ENCODE assay signal across 7 cellular contexts in the genomic region with DNA sequence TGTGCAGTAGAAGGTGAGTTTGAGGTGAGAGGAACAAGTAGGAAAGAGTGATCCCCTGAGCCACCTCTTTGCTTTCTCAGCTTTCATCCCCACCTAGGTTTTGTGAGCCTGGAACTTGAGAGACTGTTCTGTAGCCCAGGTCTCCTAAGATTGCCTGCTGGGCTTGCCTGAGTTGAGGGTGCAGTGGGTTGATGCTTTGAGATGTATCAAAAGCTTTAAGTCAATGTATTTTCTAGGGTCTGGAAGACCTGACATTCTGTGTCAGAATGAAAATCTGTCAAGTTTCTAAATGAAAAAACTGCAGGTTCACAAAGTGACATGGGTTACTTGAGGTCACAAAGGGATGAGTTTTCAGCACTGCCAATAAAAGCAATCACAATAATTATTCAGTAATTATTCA. TPM values are rescaled to one million over a fixed set of nuclear protein-coding genes. Genes with fewer than 3 reads are reported as not detected.
DNase-seq lines count a peak whose midpoint lies in the region; ATAC-seq, FAIRE-seq and TF ChIP-seq lines count a peak whose summit lies in the region.
"Not testable (repeated sequence)": the region's sequence is repeated elsewhere in the genome, so short reads cannot be mapped to it uniquely, and the experiment has no call there.

No MANE protein-coding gene starts in this region.

- H3K36me3 Mint-ChIP-seq in activated CD4-positive, alpha-beta T cell treated with anti-CD3 and anti-CD28 coated beads for 36 hours (ENCODE audit: low read depth); activated CD4-positive, alpha-beta memory T cell treated with anti-CD3 and anti-CD28 coated beads for 36 hours; activated CD8-positive, alpha-beta memory T cell treated with anti-CD3 and anti-CD28 coated beads, Interleukin-2, amount 10 ng/mL, durations not matched to agents 7 days and 5 days; activated naive CD4-positive, alpha-beta T cell treated with anti-CD3 and anti-CD28 coated beads for 36 hours (ENCODE audit: low read depth): not testable (repeated sequence)

- H3K27me3 ChIP-seq in GM12878 (replicated peaks in 1 of 2; ENCODE audit: control insufficient read depth in 2 of 2, insufficient read depth in 2 of 2, low read length in 1 of 2) = not testable (repeated sequence)

- not testable (repeated sequence) for H3K4me1 ChIP-seq in GM12878 (ENCODE audit: control insufficient read depth, insufficient read depth, low read length)

- H3K4me3 Mint-ChIP-seq in activated CD4-positive, alpha-beta T cell treated with anti-CD3 and anti-CD28 coated beads for 36 hours; activated CD4-positive, alpha-beta memory T cell treated with anti-CD3 and anti-CD28 coated beads for 36 hours; activated CD8-positive, alpha-beta memory T cell treated with anti-CD3 and anti-CD28 coated beads, Interleukin-2, amount 10 ng/mL, durations not matched to agents 7 days and 5 days; activated naive CD4-positive, alpha-beta T cell treated with anti-CD3 and anti-CD28 coated beads for 36 hours: not testable (repeated sequence)

- H4K20me1 ChIP-seq in GM12878 (ENCODE audit: control insufficient read depth, insufficient read depth) = not testable (repeated sequence)

- TF ChIP-seq CTCF in GM12865 (IDR thresholded peaks at IDR 0.05; ENCODE audit: insufficient read depth, low read depth, low read length, missing control alignments); GM12878 (IDR thresholded peaks at IDR 0.05 in 2 of 3, conservative IDR thresholded peaks at IDR 0.05 in 1 of 3; ENCODE audit: control insufficient read depth in 2 of 3, extremely low read depth in 1 of 3, insufficient read depth in 1 of 3, low read depth in 3 of 3, low read length in 3 of 3): not testable (repeated sequence)

- peaks cover 17% of the 10 kb centered on the region for H3K4me1 Mint-ChIP-seq in activated CD4-positive, alpha-beta T cell treated with anti-CD3 and anti-CD28 coated beads for 36 hours
- peaks cover 22% of the 10 kb centered on the region for H3K4me1 Mint-ChIP-seq in activated CD4-positive, alpha-beta memory T cell treated with anti-CD3 and anti-CD28 coated beads for 36 hours (ENCODE audit: low read depth)
- peaks cover 31% of the 10 kb centered on the region for H3K4me1 Mint-ChIP-seq in activated CD8-positive, alpha-beta memory T cell treated with anti-CD3 and anti-CD28 coated beads, Interleukin-2, amount 10 ng/mL, durations not matched to agents 7 days and 5 days
- H3K4me1 Mint-ChIP-seq in activated naive CD4-positive, alpha-beta T cell treated with anti-CD3 and anti-CD28 coated beads for 36 hours (ENCODE audit: low read depth) = peaks cover 15% of the 10 kb centered on the region

- TF ChIP-seq POLR2A in GM12878 (IDR thresholded peaks at IDR 0.05; ENCODE audit: low read depth, low read length) = not testable (repeated sequence)

- H3K9me3 Mint-ChIP-seq in activated CD4-positive, alpha-beta T cell treated with anti-CD3 and anti-CD28 coated beads for 36 hours (ENCODE audit: low read depth); activated CD4-positive, alpha-beta memory T cell treated with anti-CD3 and anti-CD28 coated beads for 36 hours; activated CD8-positive, alpha-beta memory T cell treated with anti-CD3 and anti-CD28 coated beads, Interleukin-2, amount 10 ng/mL, durations not matched to agents 7 days and 5 days (ENCODE audit: low read depth); activated naive CD4-positive, alpha-beta T cell treated with anti-CD3 and anti-CD28 coated beads for 36 hours: not testable (repeated sequence)

- H3K9me3 ChIP-seq in GM12878 (replicated peaks; ENCODE audit: control insufficient read depth, insufficient read depth, low read length) = not testable (repeated sequence)

- H3K4me2 ChIP-seq in GM12878 (ENCODE audit: control insufficient read depth, insufficient read depth) = not testable (repeated sequence)

- peak; percentile 38 for DNase-seq in GM12865 (ENCODE audit: low read depth)
- DNase-seq in activated CD4-positive, alpha-beta T cell treated with anti-CD3 and anti-CD28 coated beads for 36 hours = peak; percentile 11
- DNase-seq in activated CD4-positive, alpha-beta memory T cell treated with anti-CD3 and anti-CD28 coated beads for 36 hours = peak; percentile 23
- DNase-seq in activated CD8-positive, alpha-beta memory T cell treated with anti-CD3 and anti-CD28 coated beads, Interleukin-2, amount 10 ng/mL, durations not matched to agents 7 days and 5 days = peak; percentile 42
- DNase-seq in activated T-cell treated with anti-CD3 and anti-CD28 coated beads, Interleukin-2, amount 50 U/mL, for 48 hours = peak; percentile 21 to 26
- DNase-seq in activated naive CD4-positive, alpha-beta T cell treated with anti-CD3 and anti-CD28 coated beads for 36 hours = peak; percentile 5
- not testable (repeated sequence) for DNase-seq in GM12878 (ENCODE audit: low read depth, low spot score)

- H3K27ac ChIP-seq in GM12878 (ENCODE audit: control insufficient read depth, insufficient read depth) = not testable (repeated sequence)

- ATAC-seq in activated CD4-positive, alpha-beta T cell treated with anti-CD3 and anti-CD28 coated beads for 36 hours = peak; percentile 58
- ATAC-seq in activated CD8-positive, alpha-beta memory T cell treated with anti-CD3 and anti-CD28 coated beads, Interleukin-2, amount 10 ng/mL, durations not matched to agents 7 days and 5 days; GM12878: not testable (repeated sequence)

- in situ Hi-C loops in GM12878 (cut with MboI) = not testable (repeated sequence)

- CTCF ChIA-PET in activated CD4-positive, alpha-beta T cell treated with anti-CD3 and anti-CD28 coated beads for 36 hours (lab: Charles Lee) = interaction anchor here (0.7 kb wide), 1 partner anchor 129 kb away, joined by 3 read pairs; no protein-coding TSS in a partner anchor
- CTCF ChIA-PET in activated CD4-positive, alpha-beta memory T cell treated with anti-CD3 and anti-CD28 coated beads for 36 hours (lab: Charles Lee); activated CD8-positive, alpha-beta memory T cell treated with anti-CD3 and anti-CD28 coated beads, Interleukin-2, amount 10 ng/mL, durations not matched to agents 7 days and 5 days (lab: Charles Lee): not testable (repeated sequence)
- CTCF ChIA-PET in activated naive CD4-positive, alpha-beta T cell treated with anti-CD3 and anti-CD28 coated beads for 36 hours (lab: Charles Lee) = interaction anchor here (0.6 to 1.6 kb wide), 2 partner anchors 9 to 128 kb away, joined by 3 to 4 read pairs; no protein-coding TSS in a partner anchor
- CTCF ChIA-PET in GM12878 (lab: Yijun Ruan, JAX) = interaction anchor here (0.9 to 1.0 kb wide), 2 partner anchors 99 to 130 kb away, joined by 3 read pairs; no protein-coding TSS in a partner anchor

- intact Hi-C loops in activated CD4-positive, alpha-beta T cell treated with anti-CD3 and anti-CD28 coated beads for 36 hours (cut with DNase I, micrococcal nuclease); activated CD4-positive, alpha-beta memory T cell treated with anti-CD3 and anti-CD28 coated beads for 36 hours (cut with micrococcal nuclease): not testable (repeated sequence)
- intact Hi-C loops in activated naive CD4-positive, alpha-beta T cell treated with anti-CD3 and anti-CD28 coated beads for 36 hours (cut with micrococcal nuclease) = loop anchor here (10.0 kb wide), 1 partner anchor 132 kb away; no protein-coding TSS in a partner anchor
- intact Hi-C loops in GM12878 (cut with micrococcal nuclease; ENCODE audit: unreplicated experiment) = loop anchor here (5.0 kb wide), 1 partner anchor 130 kb away; no protein-coding TSS in a partner anchor

- not testable (repeated sequence) for FAIRE-seq in GM12878 (lab: Jason Lieb, UNC)

- not testable (repeated sequence) for TF ChIP-seq RAD21 in GM12878 (IDR thresholded peaks at IDR 0.05; ENCODE audit: insufficient read depth, low read depth, low read length)

- H3K79me2 ChIP-seq in GM12878 (ENCODE audit: control insufficient read depth, insufficient read depth, low read length) = not testable (repeated sequence)

- not testable (repeated sequence) for H3K4me3 ChIP-seq in GM12865 (ENCODE audit: low read depth, low read length); GM12878

- TF ChIP-seq EP300 in GM12878 (IDR thresholded peaks at IDR 0.05; ENCODE audit: borderline replicate concordance in 1 of 2, control insufficient read depth in 1 of 2, low read depth in 2 of 2, low read length in 2 of 2) = not testable (repeated sequence)

- H3K27me3 Mint-ChIP-seq in activated CD4-positive, alpha-beta T cell treated with anti-CD3 and anti-CD28 coated beads for 36 hours; activated CD4-positive, alpha-beta memory T cell treated with anti-CD3 and anti-CD28 coated beads for 36 hours; activated CD8-positive, alpha-beta memory T cell treated with anti-CD3 and anti-CD28 coated beads, Interleukin-2, amount 10 ng/mL, durations not matched to agents 7 days and 5 days; activated naive CD4-positive, alpha-beta T cell treated with anti-CD3 and anti-CD28 coated beads for 36 hours (ENCODE audit: low read depth): not testable (repeated sequence)

- H3K27ac Mint-ChIP-seq in activated CD4-positive, alpha-beta T cell treated with anti-CD3 and anti-CD28 coated beads for 36 hours; activated CD4-positive, alpha-beta memory T cell treated with anti-CD3 and anti-CD28 coated beads for 36 hours; activated CD8-positive, alpha-beta memory T cell treated with anti-CD3 and anti-CD28 coated beads, Interleukin-2, amount 10 ng/mL, durations not matched to agents 7 days and 5 days; activated naive CD4-positive, alpha-beta T cell treated with anti-CD3 and anti-CD28 coated beads for 36 hours: not testable (repeated sequence)

- not testable (repeated sequence) for H3K9ac ChIP-seq in GM12878 (ENCODE audit: control insufficient read depth, insufficient read depth, low read length)

- SMC1A ChIA-PET in GM12878 (lab: Charles Lee; ENCODE audit: uncharacterized antibody, unreplicated experiment) = not testable (repeated sequence)

- BruUV-seq in GM12878 (replicated peaks; lab: Mats Ljungman, UMichigan) = not testable (repeated sequence)

- RAD21 ChIA-PET in GM12878 (lab: Charles Lee; ENCODE audit: unreplicated experiment) = interaction anchor here (2.0 kb wide), 1 partner anchor 128 kb away, joined by 6 read pairs; no protein-coding TSS in a partner anchor

- not testable (repeated sequence) for H3K36me3 ChIP-seq in GM12878 (ENCODE audit: control insufficient read depth in 2 of 2, insufficient read depth in 2 of 2, low read length in 1 of 2)

- not testable (repeated sequence) for H2AFZ ChIP-seq in GM12878 (ENCODE audit: control insufficient read depth, low read depth, low read length)

- POLR2A ChIA-PET in activated CD4-positive, alpha-beta T cell treated with anti-CD3 and anti-CD28 coated beads for 36 hours (lab: Charles Lee); activated CD4-positive, alpha-beta memory T cell treated with anti-CD3 and anti-CD28 coated beads for 36 hours (lab: Charles Lee); GM12878 (lab: Charles Lee): not testable (repeated sequence)

RNA-seq across cellular contexts. Expression of gene GPR89A, which starts 15.5 kb away (rescaled TPM):
- total RNA-seq in activated CD4-positive, alpha-beta T cell treated with anti-CD3 and anti-CD28 coated beads for 36 hours = 10 to 100 TPM; 17.3 to 21.0 TPM
- 10 to 100 TPM; 22.7 to 24.9 TPM for total RNA-seq in activated CD4-positive, alpha-beta memory T cell treated with anti-CD3 and anti-CD28 coated beads for 36 hours
- total RNA-seq in activated CD8-positive, alpha-beta memory T cell treated with anti-CD3 and anti-CD28 coated beads, Interleukin-2, amount 10 ng/mL, durations not matched to agents 7 days and 5 days = 10 to 100 TPM; 32.7 to 50.5 TPM
- total RNA-seq in activated naive CD4-positive, alpha-beta T cell treated with anti-CD3 and anti-CD28 coated beads for 36 hours = 10 to 100 TPM; 18.0 to 19.4 TPM
- 130 and 155 TPM in 2 replicates for total RNA-seq in GM12878 (2013; cell fraction: nucleolus; rRNA removed)
- total RNA-seq in GM12878 (2014; rRNA removed) (30.6 and 35.8 TPM in 2 replicates), GM12878 (2014; rRNA removed; fragmentation: Illumina TruSeq; extraction: Trizol) (26.4 and 26.5 TPM in 2 replicates), GM12878 (2021) (21.8 and 22.7 TPM in 2 replicates)
- polyA plus RNA-seq in GM12878 (2011; ENCODE audit: low read depth) = 8.4 TPM
- polyA plus RNA-seq in GM12878 (2011; rRNA removed) (34.8 and 45.9 TPM in 2 replicates), GM12878 (2014; fragmentation: Illumina TruSeq; extraction: Trizol) (27.4 and 35.5 TPM in 2 replicates), GM12878 (2014; fragmentation: Nextera tagmentation; extraction: Ambion mirVana) (10 to 100 TPM; 15.0 to 16.8 TPM), GM12878 (2014; rRNA removed) (17.3 and 22.4 TPM in 2 replicates), GM12878 (2016; fragmentation: Nextera tagmentation; extraction: Ambion mirVana) (10 to 100 TPM; 32.1 to 34.6 TPM)
- polyA plus RNA-seq in GM12878 (2011; cell fraction: cytosol; rRNA removed) = 12.8 and 19.2 TPM in 2 replicates
- polyA plus RNA-seq in GM12878 (2011; cell fraction: nucleus; rRNA removed) = 51.4 and 55.1 TPM in 2 replicates
- 12.3 and 14.2 TPM in 2 replicates for polyA plus RNA-seq in GM12878 (2012)
- 34.1 and 55.8 TPM in 2 replicates for polyA minus RNA-seq in GM12878 (2011; rRNA and poly(A)+ RNA removed)
- polyA minus RNA-seq in GM12878 (2011; cell fraction: cytosol; rRNA and poly(A)+ RNA removed) = 12.7 and 19.8 TPM in 2 replicates
- polyA minus RNA-seq in GM12878 (2011; cell fraction: nucleus; rRNA and poly(A)+ RNA removed) = 39.2 and 77.2 TPM in 2 replicates
